Comparison of ENCODE assay signal across 13 cellular contexts in the genomic region with DNA sequence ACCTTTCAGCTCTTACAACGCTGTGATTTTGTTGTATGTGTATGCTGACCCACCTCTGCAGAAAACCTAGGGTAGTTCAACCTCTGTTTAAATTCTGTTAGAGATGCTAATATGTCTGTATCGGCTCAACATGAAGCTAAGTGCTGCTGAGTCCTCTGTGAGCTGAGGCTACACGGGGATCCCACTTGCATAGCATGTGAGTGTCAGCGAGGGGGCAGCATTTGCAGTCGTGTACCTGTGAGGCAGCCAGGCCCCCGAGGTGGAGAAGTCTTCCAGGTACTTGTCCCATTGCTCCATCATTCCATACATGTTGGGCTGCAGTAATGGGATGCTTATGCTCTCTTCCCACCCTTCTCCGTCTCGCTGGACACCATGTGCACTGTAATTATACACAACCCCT. TPM values are rescaled to one million over a fixed set of nuclear protein-coding genes. Genes with fewer than 3 reads are reported as not detected.
A peak's percentile ranks its signal among the peaks of the same experiment; 100 is the strongest.
DNase-seq lines count a peak whose midpoint lies in the region; ATAC-seq and TF ChIP-seq lines count a peak whose summit lies in the region.
"Had no signal": no experiment of that assay in that cellular context is flagged by ENCODE, and none has a peak within 500 bp of the region (broad histone marks: within the 10 kb centered on the region; RNA-seq: fewer than 3 reads in every experiment).

No MANE protein-coding gene starts in this region.

- no peak overlapping the region for H3K9ac ChIP-seq in HCT116 (ENCODE audit: low read length)

- H3K4me3 ChIP-seq in BE2C (ENCODE audit: low read depth, low read length) (no peak overlapping the region), HCT116 (replicated peaks in 1 of 2; ENCODE audit: low read depth in 1 of 2, low read length in 2 of 2) (no peak overlapping the region), choroid plexus epithelial cell (ENCODE audit: low read depth, low read length) (no peak overlapping the region)

- POLR2A ChIA-PET in HCT116 (lab: Charles Lee) = no interaction called here

- H3K36me3 ChIP-seq in BE2C (no peaks in the 10 kb centered on the region), HCT116 (ENCODE audit: control insufficient read depth in 1 of 2, insufficient read depth in 2 of 2, low read length in 2 of 2) (peaks cover 2 to 6% of the 10 kb centered on the region in 2 experiments; a peak in 2 of 4 replicates)

- DNase-seq in BE2C (peak; percentile 29), HCT116 (ENCODE audit: low read depth, low spot score) (no peak), choroid plexus epithelial cell (ENCODE audit: low read depth) (no peak), lung microvascular endothelial cell (ENCODE audit: low read depth in 2 of 2) (peak; percentile 19 to 30), NOMO-1 (lab: John Stamatoyannopoulos, UW; ENCODE audit: unreplicated experiment in 2 of 2) (no peak), NCI-H1694 (lab: John Stamatoyannopoulos, UW) (no peak)
- DNase-seq: activated B cell treated with CpG ODN at 0.5 μM for 24 hours; CD4-positive, CD25-positive, alpha-beta regulatory T cell; KG1; naive thymus-derived CD4-positive, alpha-beta T cell had no signal

- TF ChIP-seq RAD21 in HCT116 (IDR thresholded peaks at IDR 0.05; ENCODE audit: low read depth) = 0 out of 2 replicates have a peak, but pooled peaks have one; percentile 11

- BruUV-seq in HCT116 (replicated peaks; lab: Mats Ljungman, UMichigan) = no TSS peak

- RAD21 ChIA-PET in HCT116 (lab: Charles Lee; ENCODE audit: low non-redundant PET in 1 of 2, low total read pairs in 2 of 2, uncharacterized antibody in 2 of 2, unreplicated experiment in 2 of 2) = no interaction called here

- no peak for TF ChIP-seq POLR2A in HCT116 (IDR thresholded peaks at IDR 0.05; ENCODE audit: borderline replicate concordance, extremely low read depth, insufficient read depth, insufficient read length)

- intact Hi-C loops in HCT116 (cut with micrococcal nuclease) = no loop called here

- no peaks in the 10 kb centered on the region for H3K9me2 ChIP-seq in HCT116 (ENCODE audit: insufficient read depth)

- H3K79me2 ChIP-seq in HCT116 (ENCODE audit: insufficient read depth, low read length) = no peaks in the 10 kb centered on the region

- CTCF ChIA-PET in HCT116 (lab: Charles Lee) = no interaction called here

- no peaks in the 10 kb centered on the region for H3K27me3 ChIP-seq in BE2C
- H3K27me3 ChIP-seq in HCT116 (ENCODE audit: insufficient read depth, low read length) = no peaks in the 10 kb centered on the region

- TF ChIP-seq CTCF in BE2C (IDR thresholded peaks at IDR 0.05; ENCODE audit: low read depth, low read length) (peak; percentile 46), HCT116 (IDR thresholded peaks at IDR 0.05 in 2 of 3, conservative IDR thresholded peaks at IDR 0.05 in 1 of 3; ENCODE audit: borderline replicate concordance in 1 of 3, insufficient read depth in 1 of 3, low read depth in 2 of 3, low read length in 2 of 3) (peak in 2 of 3 experiments; percentile 23 to 31; a peak in 2 of 6 replicates), choroid plexus epithelial cell (conservative IDR thresholded peaks at IDR 0.05; ENCODE audit: low read depth, low read length) (peak; percentile 36)

- peak; percentile 41; the same call in 1 of the 2 replicates for ATAC-seq in HCT116
- no peak for ATAC-seq in GM21786 (IDR thresholded peaks at IDR 0.05; ENCODE audit: unreplicated experiment)
- no peak for ATAC-seq in HG02610 (IDR thresholded peaks at IDR 0.05; ENCODE audit: unreplicated experiment)
- ATAC-seq: naive thymus-derived CD4-positive, alpha-beta T cell had no signal

- H3K9me3 ChIP-seq in BE2C (no peaks in the 10 kb centered on the region), HCT116 (ENCODE audit: control insufficient read depth in 1 of 2, insufficient read depth in 1 of 2, low read depth in 1 of 2, low read length in 2 of 2) (no peaks in the 10 kb centered on the region)

- H3K27ac ChIP-seq in HCT116 (ENCODE audit: low read depth, low read length) = no peak overlapping the region

- H2AFZ ChIP-seq in HCT116 (ENCODE audit: low read depth, low read length, poor library complexity, severe bottlenecking) = no peak overlapping the region

- H3K4me1 ChIP-seq in BE2C (no peaks in the 10 kb centered on the region), HCT116 (ENCODE audit: control insufficient read depth in 1 of 2, insufficient read depth in 2 of 2, low read length in 2 of 2) (peaks cover 0 to 7% of the 10 kb centered on the region in 2 experiments; a peak in 1 of 4 replicates)

- H3K4me2 ChIP-seq in HCT116 (ENCODE audit: low read length) = no peak overlapping the region

- no peaks in the 10 kb centered on the region for H4K20me1 ChIP-seq in HCT116 (ENCODE audit: insufficient read depth)

TF ChIP-seq in HCT116, 20 proteins besides CTCF, POLR2A, EP300 and RAD21:
- TF ChIP-seq POLR2AphosphoS5 (IDR thresholded peaks at IDR 0.05; ENCODE audit: low read depth, low read length) (no peak), YY1 (IDR thresholded peaks at IDR 0.05; ENCODE audit: extremely low read depth, insufficient replicate concordance, low read depth, low read length) (no peak)
- TF ChIP-seq, protein P1, sequence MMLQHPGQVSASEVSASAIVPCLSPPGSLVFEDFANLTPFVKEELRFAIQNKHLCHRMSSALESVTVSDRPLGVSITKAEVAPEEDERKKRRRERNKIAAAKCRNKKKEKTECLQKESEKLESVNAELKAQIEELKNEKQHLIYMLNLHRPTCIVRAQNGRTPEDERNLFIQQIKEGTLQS (IDR thresholded peaks at IDR 0.05) = no peak
- TF ChIP-seq, protein P2, sequence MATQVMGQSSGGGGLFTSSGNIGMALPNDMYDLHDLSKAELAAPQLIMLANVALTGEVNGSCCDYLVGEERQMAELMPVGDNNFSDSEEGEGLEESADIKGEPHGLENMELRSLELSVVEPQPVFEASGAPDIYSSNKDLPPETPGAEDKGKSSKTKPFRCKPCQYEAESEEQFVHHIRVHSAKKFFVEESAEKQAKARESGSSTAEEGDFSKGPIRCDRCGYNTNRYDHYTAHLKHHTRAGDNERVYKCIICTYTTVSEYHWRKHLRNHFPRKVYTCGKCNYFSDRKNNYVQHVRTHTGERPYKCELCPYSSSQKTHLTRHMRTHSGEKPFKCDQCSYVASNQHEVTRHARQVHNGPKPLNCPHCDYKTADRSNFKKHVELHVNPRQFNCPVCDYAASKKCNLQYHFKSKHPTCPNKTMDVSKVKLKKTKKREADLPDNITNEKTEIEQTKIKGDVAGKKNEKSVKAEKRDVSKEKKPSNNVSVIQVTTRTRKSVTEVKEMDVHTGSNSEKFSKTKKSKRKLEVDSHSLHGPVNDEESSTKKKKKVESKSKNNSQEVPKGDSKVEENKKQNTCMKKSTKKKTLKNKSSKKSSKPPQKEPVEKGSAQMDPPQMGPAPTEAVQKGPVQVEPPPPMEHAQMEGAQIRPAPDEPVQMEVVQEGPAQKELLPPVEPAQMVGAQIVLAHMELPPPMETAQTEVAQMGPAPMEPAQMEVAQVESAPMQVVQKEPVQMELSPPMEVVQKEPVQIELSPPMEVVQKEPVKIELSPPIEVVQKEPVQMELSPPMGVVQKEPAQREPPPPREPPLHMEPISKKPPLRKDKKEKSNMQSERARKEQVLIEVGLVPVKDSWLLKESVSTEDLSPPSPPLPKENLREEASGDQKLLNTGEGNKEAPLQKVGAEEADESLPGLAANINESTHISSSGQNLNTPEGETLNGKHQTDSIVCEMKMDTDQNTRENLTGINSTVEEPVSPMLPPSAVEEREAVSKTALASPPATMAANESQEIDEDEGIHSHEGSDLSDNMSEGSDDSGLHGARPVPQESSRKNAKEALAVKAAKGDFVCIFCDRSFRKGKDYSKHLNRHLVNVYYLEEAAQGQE (IDR thresholded peaks at IDR 0.05; ENCODE audit: low read depth) = no peak
TF ChIP-seq in HCT116: peak in this region for 0.

RNA-seq across cellular contexts. Expression of gene MKRN2OS, which starts 3.7 kb away (rescaled TPM):
- 0.49 TPM for polyA plus RNA-seq in BE2C (2012; ENCODE audit: insufficient read depth, insufficient read length, low read depth)
- total RNA-seq in HCT116 (2021; ENCODE audit: unreplicated experiment) = not detected
- 0.90 and 1.8 TPM in 2 replicates for polyA plus RNA-seq in HCT116 (2012)
- not detected in 2 replicates for total RNA-seq in lung microvascular endothelial cell
- total RNA-seq: activated B cell treated with CpG ODN at 0.5 μM for 24 hours; CD4-positive, CD25-positive, alpha-beta regulatory T cell; H4; naive thymus-derived CD4-positive, alpha-beta T cell had no signal
- polyA plus RNA-seq: naive thymus-derived CD4-positive, alpha-beta T cell had no signal

RNA-seq across cellular contexts. Expression of gene MKRN2, which starts 15.3 kb away (rescaled TPM):
- polyA plus RNA-seq in BE2C (2012; ENCODE audit: insufficient read depth, insufficient read length, low read depth) = 49.9 TPM
- 27.9 TPM for total RNA-seq in HCT116 (2021; ENCODE audit: unreplicated experiment)
- polyA plus RNA-seq in HCT116 (2012) = 22.8 and 23.2 TPM in 2 replicates
- total RNA-seq in lung microvascular endothelial cell = 21.6 and 23.3 TPM in 2 replicates

RNA-seq across cellular contexts. Expression of gene TSEN2, which starts 57.3 kb away (rescaled TPM):
- polyA plus RNA-seq in BE2C (2012; ENCODE audit: insufficient read depth, insufficient read length, low read depth) = 11.9 TPM
- total RNA-seq in HCT116 (2021; ENCODE audit: unreplicated experiment) (35.5 TPM), lung microvascular endothelial cell (5.4 and 8.7 TPM in 2 replicates)
- polyA plus RNA-seq in HCT116 (2012) = 16.1 and 21.7 TPM in 2 replicates

Comparison
In these comparisons a context has a peak if more than half of its experiments do, and no peak if none do; other contexts are left out.
1. DNase-seq: peak in BE2C (single experiment) and lung microvascular endothelial cell (2 of 2); none in HCT116 (single experiment), choroid plexus epithelial cell (single experiment), NOMO-1 (0 of 2) and NCI-H1694 (single experiment).
2. Peak in every context shown above with its lines, with median percentiles within 50 percentile points of each other: CTCF ChIP-seq.